ENCODE assay signal across 1 cellular context in genomic region chr10:57621466-57621865, GRCh38.
TF ChIP-seq lines count a peak whose summit lies in the region.

No MANE protein-coding gene starts in this region.

TF ChIP-seq in GM23338, 12 proteins besides CTCF, POLR2A, EP300 and RAD21 (continued from another document):
- TF ChIP-seq, protein P1, sequence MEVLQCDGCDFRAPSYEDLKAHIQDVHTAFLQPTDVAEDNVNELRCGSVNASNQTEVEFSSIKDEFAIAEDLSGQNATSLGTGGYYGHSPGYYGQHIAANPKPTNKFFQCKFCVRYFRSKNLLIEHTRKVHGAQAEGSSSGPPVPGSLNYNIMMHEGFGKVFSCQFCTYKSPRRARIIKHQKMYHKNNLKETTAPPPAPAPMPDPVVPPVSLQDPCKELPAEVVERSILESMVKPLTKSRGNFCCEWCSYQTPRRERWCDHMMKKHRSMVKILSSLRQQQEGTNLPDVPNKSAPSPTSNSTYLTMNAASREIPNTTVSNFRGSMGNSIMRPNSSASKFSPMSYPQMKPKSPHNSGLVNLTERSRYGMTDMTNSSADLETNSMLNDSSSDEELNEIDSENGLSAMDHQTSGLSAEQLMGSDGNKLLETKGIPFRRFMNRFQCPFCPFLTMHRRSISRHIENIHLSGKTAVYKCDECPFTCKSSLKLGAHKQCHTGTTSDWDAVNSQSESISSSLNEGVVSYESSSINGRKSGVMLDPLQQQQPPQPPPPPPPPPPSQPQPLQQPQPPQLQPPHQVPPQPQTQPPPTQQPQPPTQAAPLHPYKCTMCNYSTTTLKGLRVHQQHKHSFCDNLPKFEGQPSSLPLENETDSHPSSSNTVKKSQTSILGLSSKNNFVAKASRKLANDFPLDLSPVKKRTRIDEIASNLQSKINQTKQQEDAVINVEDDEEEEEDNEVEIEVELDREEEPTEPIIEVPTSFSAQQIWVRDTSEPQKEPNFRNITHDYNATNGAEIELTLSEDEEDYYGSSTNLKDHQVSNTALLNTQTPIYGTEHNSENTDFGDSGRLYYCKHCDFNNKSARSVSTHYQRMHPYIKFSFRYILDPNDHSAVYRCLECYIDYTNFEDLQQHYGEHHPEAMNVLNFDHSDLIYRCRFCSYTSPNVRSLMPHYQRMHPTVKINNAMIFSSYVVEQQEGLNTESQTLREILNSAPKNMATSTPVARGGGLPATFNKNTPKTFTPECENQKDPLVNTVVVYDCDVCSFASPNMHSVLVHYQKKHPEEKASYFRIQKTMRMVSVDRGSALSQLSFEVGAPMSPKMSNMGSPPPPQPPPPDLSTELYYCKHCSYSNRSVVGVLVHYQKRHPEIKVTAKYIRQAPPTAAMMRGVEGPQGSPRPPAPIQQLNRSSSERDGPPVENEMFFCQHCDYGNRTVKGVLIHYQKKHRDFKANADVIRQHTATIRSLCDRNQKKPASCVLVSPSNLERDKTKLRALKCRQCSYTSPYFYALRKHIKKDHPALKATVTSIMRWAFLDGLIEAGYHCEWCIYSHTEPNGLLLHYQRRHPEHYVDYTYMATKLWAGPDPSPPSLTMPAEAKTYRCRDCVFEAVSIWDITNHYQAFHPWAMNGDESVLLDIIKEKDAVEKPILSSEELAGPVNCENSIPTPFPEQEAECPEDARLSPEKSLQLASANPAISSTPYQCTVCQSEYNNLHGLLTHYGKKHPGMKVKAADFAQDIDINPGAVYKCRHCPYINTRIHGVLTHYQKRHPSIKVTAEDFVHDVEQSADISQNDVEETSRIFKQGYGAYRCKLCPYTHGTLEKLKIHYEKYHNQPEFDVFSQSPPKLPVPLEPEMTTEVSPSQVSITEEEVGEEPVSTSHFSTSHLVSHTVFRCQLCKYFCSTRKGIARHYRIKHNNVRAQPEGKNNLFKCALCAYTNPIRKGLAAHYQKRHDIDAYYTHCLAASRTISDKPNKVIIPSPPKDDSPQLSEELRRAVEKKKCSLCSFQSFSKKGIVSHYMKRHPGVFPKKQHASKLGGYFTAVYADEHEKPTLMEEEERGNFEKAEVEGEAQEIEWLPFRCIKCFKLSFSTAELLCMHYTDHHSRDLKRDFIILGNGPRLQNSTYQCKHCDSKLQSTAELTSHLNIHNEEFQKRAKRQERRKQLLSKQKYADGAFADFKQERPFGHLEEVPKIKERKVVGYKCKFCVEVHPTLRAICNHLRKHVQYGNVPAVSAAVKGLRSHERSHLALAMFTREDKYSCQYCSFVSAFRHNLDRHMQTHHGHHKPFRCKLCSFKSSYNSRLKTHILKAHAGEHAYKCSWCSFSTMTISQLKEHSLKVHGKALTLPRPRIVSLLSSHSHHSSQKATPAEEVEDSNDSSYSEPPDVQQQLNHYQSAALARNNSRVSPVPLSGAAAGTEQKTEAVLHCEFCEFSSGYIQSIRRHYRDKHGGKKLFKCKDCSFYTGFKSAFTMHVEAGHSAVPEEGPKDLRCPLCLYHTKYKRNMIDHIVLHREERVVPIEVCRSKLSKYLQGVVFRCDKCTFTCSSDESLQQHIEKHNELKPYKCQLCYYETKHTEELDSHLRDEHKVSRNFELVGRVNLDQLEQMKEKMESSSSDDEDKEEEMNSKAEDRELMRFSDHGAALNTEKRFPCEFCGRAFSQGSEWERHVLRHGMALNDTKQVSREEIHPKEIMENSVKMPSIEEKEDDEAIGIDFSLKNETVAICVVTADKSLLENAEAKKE (CRISPR knock-in tag; IDR thresholded peaks at IDR 0.05) = no peak
- TF ChIP-seq STAT1 (IDR thresholded peaks at IDR 0.05; ENCODE audit: unreplicated experiment) = no peak
